8 cellular contexts compared by ENCODE assay signal in the genomic region with DNA sequence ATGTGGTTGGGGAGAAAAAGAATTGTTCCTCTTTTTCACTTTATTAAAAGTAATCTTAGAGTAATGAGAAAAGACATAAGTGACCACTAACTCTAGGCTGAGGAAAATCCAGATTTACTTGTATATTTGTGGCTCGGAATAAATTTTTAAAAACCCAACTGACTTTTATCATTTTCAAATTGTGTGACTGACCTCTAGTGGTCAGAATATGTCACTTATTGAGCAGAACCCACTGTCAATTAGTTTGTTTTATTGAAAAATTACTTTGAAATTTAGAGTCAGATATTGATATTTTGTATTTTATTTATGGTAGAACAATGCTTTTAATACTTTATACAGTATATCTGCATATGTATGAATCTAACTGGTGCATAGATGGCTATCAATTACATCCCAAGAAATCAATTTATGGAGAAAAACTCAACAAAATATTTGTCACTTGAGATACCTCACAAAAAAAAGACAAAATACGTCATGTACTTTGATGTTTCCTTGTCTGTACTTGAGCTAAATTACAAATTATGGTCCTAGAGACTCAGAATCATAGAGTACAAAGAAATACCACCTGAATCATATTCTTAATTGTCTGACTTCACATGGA.
DNase-seq lines count a peak whose midpoint lies in the region; ATAC-seq, FAIRE-seq and TF ChIP-seq lines count a peak whose summit lies in the region.

No MANE protein-coding gene starts in this region.

- no peaks in the 10 kb centered on the region for H3K9me3 ChIP-seq in astrocyte (ENCODE audit: insufficient read depth, low read depth, low read length)
- no peaks in the 10 kb centered on the region for H3K9me3 ChIP-seq in HepG2 (ENCODE audit: low read length)

- H3K4me2 ChIP-seq in astrocyte (ENCODE audit: low read length) (no peak overlapping the region), HepG2 (ENCODE audit: low read depth, low read length) (no peak overlapping the region)

- in situ Hi-C loops in HepG2 (cut with HindIII; ENCODE audit: extremely low pct_ligation_motif_present, low pct_unique_long_range_greater_than_20kb) = loop anchor here (5.0 kb wide), 1 partner anchor 299 kb away; no protein-coding TSS in a partner anchor

- H4K20me1 ChIP-seq in astrocyte (ENCODE audit: insufficient read depth, low read length) (no peaks in the 10 kb centered on the region), HepG2 (ENCODE audit: insufficient read depth, low read length) (no peaks in the 10 kb centered on the region)

- WGBS in HepG2 (ENCODE audit: low lambda C conversion rate) = 3% methylated on average over 2 of the region's 2 CpGs

- no peak overlapping the region for H3K27ac Mint-ChIP-seq in astrocyte (ENCODE audit: unreplicated experiment)

- DNase-seq in DMS 273 treated with DMSO at 0.1 percent for 48 hours (lab: John Stamatoyannopoulos, UW) (peak; percentile 2), HPDE6-E6E7 (ENCODE audit: extremely low spot score) (peak; percentile 10), astrocyte (ENCODE audit: low read depth) (no peak), HepG2 (ENCODE audit: low spot score) (peak; percentile 8), DMS114 treated with DMSO at 0.1 percent for 48 hours (lab: John Stamatoyannopoulos, UW; ENCODE audit: unreplicated experiment) (no peak)
- DNase-seq in activated effector memory CD4-positive, alpha-beta T cell treated with anti-CD3 and anti-CD28 coated beads, Interleukin-2, amount 50 U/mL, for 16 hours = no peak
- no peak for DNase-seq in activated effector memory CD4-positive, alpha-beta T cell treated with Interleukin-2 at 50 U/mL for 16 hours

- H3K4me1 Mint-ChIP-seq in astrocyte (ENCODE audit: low read depth, unreplicated experiment) = no peaks in the 10 kb centered on the region

- no peaks in the 10 kb centered on the region for H3K36me3 Mint-ChIP-seq in astrocyte (ENCODE audit: low read depth, unreplicated experiment)

- H3K27me3 Mint-ChIP-seq in astrocyte (ENCODE audit: low read depth, unreplicated experiment) = no peaks in the 10 kb centered on the region

- ATAC-seq in HepG2 (no peak), esophagus mucosa (no peak)

- no peaks in the 10 kb centered on the region for H3K9me3 Mint-ChIP-seq in astrocyte (ENCODE audit: unreplicated experiment)

- peak; percentile 59 for TF ChIP-seq CTCF in astrocyte (IDR thresholded peaks at IDR 0.05; ENCODE audit: insufficient read depth, low read depth, low read length)
- TF ChIP-seq CTCF in HepG2 (CRISPR knock-in tag; IDR thresholded peaks at IDR 0.05) = peak; percentile 40

- H3K4me1 ChIP-seq in astrocyte (ENCODE audit: insufficient read depth, low read length) (no peaks in the 10 kb centered on the region), HepG2 (ENCODE audit: insufficient read depth, low read length) (no peaks in the 10 kb centered on the region)

- no peak overlapping the region for H3K9ac ChIP-seq in astrocyte (ENCODE audit: low read length)
- H3K9ac ChIP-seq in HepG2 (ENCODE audit: insufficient read depth, low read depth, low read length) = no peak overlapping the region

- intact Hi-C loops in HepG2 (cut with micrococcal nuclease; ENCODE audit: unreplicated experiment) = loop anchor here (1.0 to 2.0 kb wide), 2 partner anchors 475 to 585 kb away; no protein-coding TSS in a partner anchor

- H3K27me3 ChIP-seq in astrocyte (ENCODE audit: insufficient read depth, low read length) (peaks cover 3% of the 10 kb centered on the region), HepG2 (ENCODE audit: control insufficient read depth in 1 of 2, insufficient read depth in 2 of 2, low read length in 2 of 2) (no peaks in the 10 kb centered on the region)

- no peaks in the 10 kb centered on the region for H3K36me3 ChIP-seq in astrocyte (ENCODE audit: insufficient read depth, low read length)
- H3K36me3 ChIP-seq in HepG2 (replicated peaks in 1 of 2; ENCODE audit: control insufficient read depth in 1 of 2, insufficient read depth in 2 of 2, low read length in 2 of 2) = no peaks in the 10 kb centered on the region

- TF ChIP-seq RAD21 in HepG2 (CRISPR knock-in tag; IDR thresholded peaks at IDR 0.05) = no peak

- H3K4me3 ChIP-seq in astrocyte (ENCODE audit: insufficient read depth, low read depth, low read length) = no peak overlapping the region
- no peak overlapping the region for H3K4me3 ChIP-seq in HepG2 (replicated peaks in 1 of 3; ENCODE audit: insufficient read depth in 1 of 3, low read depth in 2 of 3, low read length in 3 of 3)

- no peak for TF ChIP-seq EP300 in HepG2 (IDR thresholded peaks at IDR 0.05; ENCODE audit: low read depth in 2 of 2, low read length in 2 of 2)
- no peak for TF ChIP-seq EP300 in HepG2 (CRISPR knock-in tag; IDR thresholded peaks at IDR 0.05; ENCODE audit: borderline replicate concordance)

- H2AFZ ChIP-seq in astrocyte (ENCODE audit: low read depth, low read length) (no peak overlapping the region), HepG2 (ENCODE audit: low read length) (no peak overlapping the region)

- H3K27ac ChIP-seq in astrocyte (ENCODE audit: low read depth, low read length) (no peak overlapping the region), HepG2 (ENCODE audit: extremely low read length, insufficient read depth, low read length) (no peak overlapping the region)

- no TSS peak for BruUV-seq in HepG2 (replicated peaks; lab: Mats Ljungman, UMichigan)

- FAIRE-seq in astrocyte (lab: Jason Lieb, UNC) (no peak), HepG2 (lab: Jason Lieb, UNC) (no peak)

- TF ChIP-seq POLR2A in HepG2 (IDR thresholded peaks at IDR 0.05; ENCODE audit: insufficient read depth in 1 of 2, low read depth in 2 of 2, low read length in 2 of 2) = no peak

- CTCF ChIA-PET in HepG2 (lab: Yijun Ruan, JAX; ENCODE audit: low intra/inter-chr PET ratio, low total read pairs) = interaction anchor here (2.2 kb wide), 1 partner anchor 299 kb away, joined by 18 read pairs; no protein-coding TSS in a partner anchor

- H3K79me2 ChIP-seq in astrocyte (ENCODE audit: insufficient read depth, low read length) (no peaks in the 10 kb centered on the region), HepG2 (ENCODE audit: insufficient read depth, low read length) (no peaks in the 10 kb centered on the region)

- H3K4me3 Mint-ChIP-seq in astrocyte (ENCODE audit: unreplicated experiment) = no peak overlapping the region

- POLR2A ChIA-PET in HepG2 (lab: Yijun Ruan, JAX) = no interaction called here

TF ChIP-seq in HepG2, 621 proteins besides CTCF, POLR2A, EP300 and RAD21:
- no peak for TF ChIP-seq MBD4 (IDR thresholded peaks at IDR 0.05; ENCODE audit: borderline replicate concordance, low read length)
- no peak for TF ChIP-seq PAWR (CRISPR knock-in tag; IDR thresholded peaks at IDR 0.05; ENCODE audit: borderline replicate concordance)
- TF ChIP-seq STAG1 (CRISPR knock-in tag; IDR thresholded peaks at IDR 0.05) = peak; percentile 68
- no peak for TF ChIP-seq SMAD3 (CRISPR knock-in tag; IDR thresholded peaks at IDR 0.05)
- no peak for TF ChIP-seq RBM39 (IDR thresholded peaks at IDR 0.05; ENCODE audit: low read depth, low read length, poor library complexity, severe bottlenecking)
- no peak for TF ChIP-seq SP5 (CRISPR knock-in tag; IDR thresholded peaks at IDR 0.05; ENCODE audit: borderline replicate concordance, low read depth)
- 0 out of 2 replicates have a peak, but pooled peaks have one; percentile 6 for TF ChIP-seq SMC3 (IDR thresholded peaks at IDR 0.05; ENCODE audit: low read length)
- no peak for TF ChIP-seq TAF1 (CRISPR knock-in tag; IDR thresholded peaks at IDR 0.05)
TF ChIP-seq in HepG2: peak in this region for 2.

Comparison
In these comparisons a context has a peak if more than half of its experiments do, and no peak if none do; other contexts are left out.
1. DNase-seq: peak in DMS 273 treated with DMSO at 0.1 percent for 48 hours (single experiment), HPDE6-E6E7 (single experiment) and HepG2 (single experiment); none in astrocyte (single experiment), activated effector memory CD4-positive, alpha-beta T cell treated with anti-CD3 and anti-CD28 coated beads, Interleukin-2, amount 50 U/mL, for 16 hours (single experiment), DMS114 treated with DMSO at 0.1 percent for 48 hours (single experiment) and activated effector memory CD4-positive, alpha-beta T cell treated with Interleukin-2 at 50 U/mL for 16 hours (single experiment).